In genomic region chr2:152694161-152694661, GRCh38 we compare ENCODE assay signal across 8 cellular contexts. TPM values are rescaled to one million over a fixed set of nuclear protein-coding genes. Genes with fewer than 3 reads are reported as not detected.
DNase-seq lines count a peak whose midpoint lies in the region; ATAC-seq, FAIRE-seq and TF ChIP-seq lines count a peak whose summit lies in the region.

No MANE protein-coding gene starts in this region.

- no peak overlapping the region for H2AFZ ChIP-seq in PC-9

- H3K36me3 ChIP-seq in heart right ventricle: peaks cover 0 to 52% (median 2%) of the 10 kb centered on the region in 9 donors
- peaks cover 2 to 8% of the 10 kb centered on the region in 2 donors for H3K36me3 ChIP-seq in kidney (ENCODE audit: control insufficient read depth in 1 of 2, insufficient read depth in 2 of 2, low read length in 2 of 2)
- peaks cover 0 to 30% (median 19%) of the 10 kb centered on the region in 4 donors for H3K36me3 ChIP-seq in stomach
- H3K36me3 ChIP-seq in PC-9 (ENCODE audit: low read depth): peaks cover 22% of the 10 kb centered on the region

- ATAC-seq in heart right ventricle: peak in 6 of 8 donors; percentile 8 to 71 (median 64)
- ATAC-seq in activated T-helper 17 cell treated with anti-CD3 and anti-CD28 coated beads, Interleukin-2, amount 50 U/mL, for 72 hours (replicated peaks): peak; percentile 81

- H3K4me2 ChIP-seq in PC-9: no peak overlapping the region

- intact Hi-C loops in heart right ventricle (cut with DNase I): no loop called here
- intact Hi-C loops in cardiac septum (cut with DNase I): no loop called here
- intact Hi-C loops in kidney (cut with DNase I): no loop called here
- intact Hi-C loops in stomach (cut with DNase I; ENCODE audit: low total_unique reads): no loop called here
- intact Hi-C loops in PC-9 (cut with micrococcal nuclease; ENCODE audit: unreplicated experiment): no loop called here

- H3K9me3 ChIP-seq in heart right ventricle (no peaks in the 10 kb centered on the region), kidney (ENCODE audit: control insufficient read depth in 1 of 2, low read length in 2 of 2) (no peaks in the 10 kb centered on the region), stomach (no peaks in the 10 kb centered on the region), PC-9 (ENCODE audit: insufficient read depth, low read depth) (no peaks in the 10 kb centered on the region)

- no peak for TF ChIP-seq POLR2A in stomach (IDR thresholded peaks at IDR 0.05)

- DNase-seq in heart right ventricle (no peak), cardiac septum (ENCODE audit: low spot score) (no peak), HS-5 (ENCODE audit: low read depth) (peak; percentile 76), kidney (peak; percentile 27), stomach (no peak), NCI-H2081 (lab: John Stamatoyannopoulos, UW) (no peak), PC-9 (no peak)

- H3F3A ChIP-seq in PC-9 (ENCODE audit: insufficient read depth, low read depth): peaks cover 13% of the 10 kb centered on the region; the same call in 1 of the 2 replicates

- H3K27me3 ChIP-seq in heart right ventricle (no peaks in the 10 kb centered on the region), stomach (no peaks in the 10 kb centered on the region), PC-9 (ENCODE audit: insufficient read depth, low read depth) (no peaks in the 10 kb centered on the region)

- H3K36me3 Mint-ChIP-seq in activated T-helper 17 cell treated with anti-CD3 and anti-CD28 coated beads, Interleukin-2, amount 50 U/mL, for 72 hours (ENCODE audit: low read depth): peaks cover 72% of the 10 kb centered on the region

- TF ChIP-seq EP300 in stomach (IDR thresholded peaks at IDR 0.05): no peak

- H3K9ac ChIP-seq in kidney (ENCODE audit: low read length in 2 of 2): no peak overlapping the region

- POLR2A ChIA-PET in PC-9 (lab: Charles Lee; ENCODE audit: unreplicated experiment): no interaction called here

- H3K9me2 ChIP-seq in PC-9 (ENCODE audit: insufficient read depth): 0 out of 2 replicates have a peak, but pooled peaks cover 3% of the 10 kb centered on the region

- peak overlapping the region; percentile 82 for H3K4me3 Mint-ChIP-seq in activated T-helper 17 cell treated with anti-CD3 and anti-CD28 coated beads, Interleukin-2, amount 50 U/mL, for 72 hours

- peaks cover 0 to 31% (median 6%) of the 10 kb centered on the region in 9 donors for H3K4me1 ChIP-seq in heart right ventricle
- H3K4me1 ChIP-seq in kidney (ENCODE audit: control insufficient read depth in 1 of 2, insufficient read depth in 1 of 2, low read depth in 1 of 2, low read length in 2 of 2): no peaks in the 10 kb centered on the region
- H3K4me1 ChIP-seq in stomach: peaks cover 0 to 8% (median 1%) of the 10 kb centered on the region in 4 donors
- H3K4me1 ChIP-seq in PC-9 (replicated peaks; ENCODE audit: insufficient read depth): no peaks in the 10 kb centered on the region

- BruUV-seq in PC-9 (replicated peaks; lab: Mats Ljungman, UMichigan): no TSS peak

- no peaks in the 10 kb centered on the region for H3K9me3 Mint-ChIP-seq in activated T-helper 17 cell treated with anti-CD3 and anti-CD28 coated beads, Interleukin-2, amount 50 U/mL, for 72 hours

- WGBS in heart right ventricle, 2 donors: 35 to 54% methylated on average over 8 of the region's 8 CpGs
- 51 to 70% (median 64%) methylated on average over 8 of the region's 8 CpGs for WGBS in stomach, 5 donors

- CTCF ChIA-PET in PC-9 (lab: Charles Lee): no interaction called here

- peaks cover 56% of the 10 kb centered on the region for H3K79me2 ChIP-seq in PC-9 (ENCODE audit: low read depth)

- peaks cover 16% of the 10 kb centered on the region for H3K4me1 Mint-ChIP-seq in activated T-helper 17 cell treated with anti-CD3 and anti-CD28 coated beads, Interleukin-2, amount 50 U/mL, for 72 hours

- TF ChIP-seq CTCF in heart right ventricle (IDR thresholded peaks at IDR 0.05) (no peak), kidney (IDR thresholded peaks at IDR 0.05; ENCODE audit: borderline replicate concordance, extremely low read depth, insufficient read depth) (no peak), stomach (IDR thresholded peaks at IDR 0.05) (no peak), PC-9 (conservative IDR thresholded peaks at IDR 0.05) (no peak)

- H3K27me3 Mint-ChIP-seq in activated T-helper 17 cell treated with anti-CD3 and anti-CD28 coated beads, Interleukin-2, amount 50 U/mL, for 72 hours: no peaks in the 10 kb centered on the region

- H3K4me3 ChIP-seq in heart right ventricle (peak overlapping the region in 9 of 10 donors; percentile 4 to 50 (median 29)), kidney (ENCODE audit: low read length in 2 of 2) (peak overlapping the region; percentile 22 to 57), stomach (peak overlapping the region in 3 of 4 donors; percentile 0 to 9 (median 7)), PC-9 (no peak overlapping the region)

- FAIRE-seq in kidney (lab: Jason Lieb, UNC): no peak

- H3K27ac Mint-ChIP-seq in activated T-helper 17 cell treated with anti-CD3 and anti-CD28 coated beads, Interleukin-2, amount 50 U/mL, for 72 hours: peak overlapping the region; percentile 92

- H3K27ac ChIP-seq in heart right ventricle: peak overlapping the region in 6 of 10 donors; percentile 12 to 72 (median 43)
- H3K27ac ChIP-seq in kidney (ENCODE audit: low read depth in 2 of 2, low read length in 2 of 2): no peak overlapping the region
- H3K27ac ChIP-seq in stomach: peak overlapping the region in 2 of 5 donors; percentile 24 to 62
- no peak overlapping the region for H3K27ac ChIP-seq in PC-9

- H4K20me1 ChIP-seq in PC-9 (ENCODE audit: insufficient read depth): peaks cover 60% of the 10 kb centered on the region

RNA-seq across cellular contexts. Expression of gene PRPF40A, which starts 23.1 kb away (rescaled TPM):
- total RNA-seq in heart right ventricle (10 to 100 TPM; 29.3 to 51.8 (median 34.0) TPM), cardiac septum (36.3 TPM), kidney (82.7 TPM), stomach (100 to 1,000 TPM in 2 of 5 donors, 10 to 100 TPM in 3; 69.8 to 185 (median 98.2) TPM), PC-9 (2021) (94.1 and 119 TPM in 2 replicates)
- polyA plus RNA-seq in heart right ventricle (10 to 100 TPM; 13.3 to 18.9 TPM), kidney (ENCODE audit: insufficient read depth, low read depth, low replicate concordance) (20.2 TPM), stomach (10 to 100 TPM; 11.3 to 25.1 (median 23.0) TPM)
- 100 to 1,000 TPM in 1 of 2 donors, 10 to 100 TPM in 1; 93.7 to 175 TPM for total RNA-seq in activated T-helper 17 cell treated with anti-CD3 and anti-CD28 coated beads, Interleukin-2, amount 50 U/mL, for 72 hours

RNA-seq across cellular contexts. Expression of gene ARL6IP6, which starts 24.2 kb away (rescaled TPM):
- total RNA-seq in heart right ventricle (1 to 10 TPM; 4.8 to 8.1 (median 6.8) TPM), cardiac septum (6.4 TPM), kidney (15.5 TPM), stomach (100 to 1,000 TPM in 1 of 5 donors, 10 to 100 TPM in 3, 1 to 10 TPM in 1; 2.2 to 134 (median 22.8) TPM), PC-9 (2021) (24.5 and 27.2 TPM in 2 replicates)
- polyA plus RNA-seq in heart right ventricle (1 to 10 TPM; 4.1 to 7.3 TPM), kidney (ENCODE audit: insufficient read depth, low read depth, low replicate concordance) (9.3 TPM), stomach (10 to 100 TPM in 1 of 3 donors, 1 to 10 TPM in 2; 4.9 to 10.2 (median 8.9) TPM)
- total RNA-seq in activated T-helper 17 cell treated with anti-CD3 and anti-CD28 coated beads, Interleukin-2, amount 50 U/mL, for 72 hours: 10 to 100 TPM; 18.9 to 37.4 TPM

Comparison
In these comparisons a context has a peak if more than half of its experiments do, and no peak if none do; other contexts are left out.
1. DNase-seq: peak in HS-5 (single experiment) and kidney (single experiment); none in heart right ventricle (0 of 2), cardiac septum (single experiment), stomach (single experiment), NCI-H2081 (0 of 2) and PC-9 (0 of 2).
2. H3K27ac ChIP-seq: peak in heart right ventricle (6 of 10); none in kidney (0 of 2) and PC-9 (single experiment).